Comparison of ENCODE assay signal across 23 cellular contexts in genomic region chr1:228337031-228337564, GRCh38.
DNase-seq lines count a peak whose midpoint lies in the region; ATAC-seq and TF ChIP-seq lines count a peak whose summit lies in the region.
"Had no signal": no experiment of that assay in that cellular context is flagged by ENCODE, and none has a peak within 500 bp of the region (broad histone marks: within the 10 kb centered on the region; RNA-seq: fewer than 3 reads in every experiment).

No MANE protein-coding gene starts in this region.

- H3K9me3 ChIP-seq in left ventricle myocardium inferior (replicated peaks) = no peaks in the 10 kb centered on the region
- H3K9me3 ChIP-seq in ovary = no peaks in the 10 kb centered on the region
- no peaks in the 10 kb centered on the region for H3K9me3 ChIP-seq in aorta (ENCODE audit: control insufficient read depth, low read length)
- no peaks in the 10 kb centered on the region for H3K9me3 ChIP-seq in OCI-LY7 (ENCODE audit: low read length)
- H3K9me3 ChIP-seq: BLaER1 treated with 17β-estradiol and CSF1 and Interleukin-3, amounts not matched to agents 10 nM and 100 nM had no signal

- TF ChIP-seq POLR2A in ovary (IDR thresholded peaks at IDR 0.05) = no peak

- H3K36me3 ChIP-seq in left ventricle myocardium inferior (peaks cover 92% of the 10 kb centered on the region), ovary (no peaks in the 10 kb centered on the region), aorta (ENCODE audit: control insufficient read depth in 1 of 2, insufficient read depth in 2 of 2, low read length in 1 of 2) (no peaks in the 10 kb centered on the region), OCI-LY7 (ENCODE audit: insufficient read depth, low read length) (no peaks in the 10 kb centered on the region)
- H3K36me3 ChIP-seq: WERI-Rb-1 had no signal

- no peak for TF ChIP-seq EP300 in ovary (IDR thresholded peaks at IDR 0.05)

- POLR2A ChIA-PET in activated naive CD8-positive, alpha-beta T cell treated with anti-CD3 and anti-CD28 coated beads, Interleukin-2, amount 10 ng/mL, durations not matched to agents 7 days and 5 days (lab: Charles Lee) = no interaction called here
- POLR2A ChIA-PET in OCI-LY7 (lab: Charles Lee) = no interaction called here

- H3K79me2 ChIP-seq in OCI-LY7 (ENCODE audit: insufficient read depth, low read depth, low read length) = no peaks in the 10 kb centered on the region

- no TSS peak for BruUV-seq in OCI-LY7 (replicated peaks; lab: Mats Ljungman, UMichigan)

- H3K36me3 Mint-ChIP-seq in activated naive CD8-positive, alpha-beta T cell treated with anti-CD3 and anti-CD28 coated beads, Interleukin-2, amount 10 ng/mL, durations not matched to agents 7 days and 5 days = no peaks in the 10 kb centered on the region
- no peaks in the 10 kb centered on the region for H3K36me3 Mint-ChIP-seq in activated naive CD8-positive, alpha-beta T cell treated with anti-CD3 and anti-CD28 coated beads for 36 hours
- H3K36me3 Mint-ChIP-seq: activated CD4-positive, alpha-beta memory T cell treated with anti-CD3 and anti-CD28 coated beads for 36 hours had no signal

- 89 to 92% (median 90%) methylated on average over 15 of the region's 15 CpGs for WGBS in ovary, 3 donors
- WGBS in aorta, 2 donors = 95 to 96% methylated on average over 15 of the region's 15 CpGs

- no peaks in the 10 kb centered on the region for H3K27me3 Mint-ChIP-seq in activated naive CD8-positive, alpha-beta T cell treated with anti-CD3 and anti-CD28 coated beads, Interleukin-2, amount 10 ng/mL, durations not matched to agents 7 days and 5 days
- no peaks in the 10 kb centered on the region for H3K27me3 Mint-ChIP-seq in activated naive CD8-positive, alpha-beta T cell treated with anti-CD3 and anti-CD28 coated beads for 36 hours
- H3K27me3 Mint-ChIP-seq: activated CD4-positive, alpha-beta memory T cell treated with anti-CD3 and anti-CD28 coated beads for 36 hours; activated naive CD4-positive, alpha-beta T cell treated with anti-CD3 and anti-CD28 coated beads, Interleukin-2, amount 50 U/mL, for 24 hours; effector memory CD8-positive, alpha-beta T cell; naive thymus-derived CD4-positive, alpha-beta T cell; progenitor cell of endocrine pancreas had no signal

- no peak overlapping the region for H3K4me3 Mint-ChIP-seq in activated naive CD8-positive, alpha-beta T cell treated with anti-CD3 and anti-CD28 coated beads, Interleukin-2, amount 10 ng/mL, durations not matched to agents 7 days and 5 days
- no peak overlapping the region for H3K4me3 Mint-ChIP-seq in activated naive CD8-positive, alpha-beta T cell treated with anti-CD3 and anti-CD28 coated beads for 36 hours
- H3K4me3 Mint-ChIP-seq: activated CD4-positive, alpha-beta memory T cell treated with anti-CD3 and anti-CD28 coated beads for 36 hours; activated naive CD4-positive, alpha-beta T cell treated with anti-CD3 and anti-CD28 coated beads, Interleukin-2, amount 50 U/mL, for 24 hours; effector memory CD8-positive, alpha-beta T cell; naive thymus-derived CD4-positive, alpha-beta T cell; T-helper 2 cell treated with Interferon-gamma antibody and Interleukin-4, amounts not matched to agents 5 μg/mL and 100 μg/mL, for 36 hours had no signal

- no peaks in the 10 kb centered on the region for H3K9me3 Mint-ChIP-seq in activated naive CD8-positive, alpha-beta T cell treated with anti-CD3 and anti-CD28 coated beads, Interleukin-2, amount 10 ng/mL, durations not matched to agents 7 days and 5 days
- H3K9me3 Mint-ChIP-seq in activated naive CD8-positive, alpha-beta T cell treated with anti-CD3 and anti-CD28 coated beads for 36 hours = no peaks in the 10 kb centered on the region
- H3K9me3 Mint-ChIP-seq: activated CD4-positive, alpha-beta memory T cell treated with anti-CD3 and anti-CD28 coated beads for 36 hours; activated naive CD4-positive, alpha-beta T cell treated with anti-CD3 and anti-CD28 coated beads, Interleukin-2, amount 50 U/mL, for 24 hours; effector memory CD8-positive, alpha-beta T cell; naive thymus-derived CD4-positive, alpha-beta T cell; T-helper 2 cell treated with Interferon-gamma antibody and Interleukin-4, amounts not matched to agents 5 μg/mL and 100 μg/mL, for 36 hours had no signal

- TF ChIP-seq CTCF in left ventricle myocardium inferior (IDR thresholded peaks at IDR 0.05; ENCODE audit: borderline replicate concordance) (no peak), ovary (IDR thresholded peaks at IDR 0.05) (no peak), OCI-LY7 (conservative IDR thresholded peaks at IDR 0.05; ENCODE audit: low read length) (no peak)

- no peak overlapping the region for H3K4me3 ChIP-seq in left ventricle myocardium inferior
- H3K4me3 ChIP-seq in ovary = no peak overlapping the region
- no peak overlapping the region for H3K4me3 ChIP-seq in aorta (ENCODE audit: low read length in 2 of 2)
- H3K4me3 ChIP-seq in OCI-LY7 (ENCODE audit: low read depth, low read length, poor library complexity, severe bottlenecking) = no peak overlapping the region
- H3K4me3 ChIP-seq: BLaER1 treated with 17β-estradiol and CSF1 and Interleukin-3, amounts not matched to agents 10 nM and 100 nM had no signal

- H3K27ac ChIP-seq in left ventricle myocardium inferior (replicated peaks) = no peak overlapping the region
- no peak overlapping the region for H3K27ac ChIP-seq in ovary
- H3K27ac ChIP-seq in aorta (ENCODE audit: low read depth in 1 of 2, low read length in 2 of 2) = no peak overlapping the region
- H3K27ac ChIP-seq in OCI-LY7 (ENCODE audit: low read depth, low read length, poor library complexity, severe bottlenecking) = no peak overlapping the region
- H3K27ac ChIP-seq: BLaER1 treated with 17β-estradiol and CSF1 and Interleukin-3, amounts not matched to agents 10 nM and 100 nM; KMS-11; WERI-Rb-1 had no signal

- no peak overlapping the region for H2AFZ ChIP-seq in OCI-LY7 (ENCODE audit: low read length)

- H3K4me1 ChIP-seq in left ventricle myocardium inferior (peaks cover 8% of the 10 kb centered on the region), ovary (ENCODE audit: insufficient read depth) (no peaks in the 10 kb centered on the region), aorta (ENCODE audit: control insufficient read depth in 1 of 2, insufficient read depth in 2 of 2, low read length in 2 of 2) (no peaks in the 10 kb centered on the region), OCI-LY7 (ENCODE audit: insufficient read depth, low read length, poor library complexity, severe bottlenecking) (no peaks in the 10 kb centered on the region)

- H4K20me1 ChIP-seq in OCI-LY7 (ENCODE audit: insufficient read depth, low read length) = no peaks in the 10 kb centered on the region

- H3K4me1 Mint-ChIP-seq in activated naive CD8-positive, alpha-beta T cell treated with anti-CD3 and anti-CD28 coated beads, Interleukin-2, amount 10 ng/mL, durations not matched to agents 7 days and 5 days = peaks cover 9% of the 10 kb centered on the region
- no peaks in the 10 kb centered on the region for H3K4me1 Mint-ChIP-seq in activated naive CD8-positive, alpha-beta T cell treated with anti-CD3 and anti-CD28 coated beads for 36 hours
- H3K4me1 Mint-ChIP-seq: activated naive CD4-positive, alpha-beta T cell treated with anti-CD3 and anti-CD28 coated beads, Interleukin-2, amount 50 U/mL, for 24 hours; naive thymus-derived CD4-positive, alpha-beta T cell had no signal

- DNase-seq in activated naive CD8-positive, alpha-beta T cell treated with anti-CD3 and anti-CD28 coated beads, Interleukin-2, amount 10 ng/mL, durations not matched to agents 7 days and 5 days = peak; percentile 21
- DNase-seq in activated naive CD8-positive, alpha-beta T cell treated with anti-CD3 and anti-CD28 coated beads for 36 hours = no peak
- DNase-seq in left ventricle myocardium inferior (peak; percentile 7), ovary (peak in 4 of 5 donors; percentile 6 to 28 (median 8)), aorta (peak; percentile 27 to 73), OCI-LY7 (ENCODE audit: low spot score) (no peak), inferior parietal cortex (ENCODE audit: extremely low spot score) (no peak), DMS53 treated with DMSO at 0.1 percent for 48 hours (lab: John Stamatoyannopoulos, UW; ENCODE audit: unreplicated experiment) (no peak)
- DNase-seq: activated CD4-positive, alpha-beta memory T cell treated with anti-CD3 and anti-CD28 coated beads for 36 hours; effector memory CD8-positive, alpha-beta T cell; naive thymus-derived CD4-positive, alpha-beta T cell; NCI-H146; NCI-H2171; NCI-H526; small intestine; stimulated activated CD4-positive, alpha-beta T cell treated with anti-CD3 and anti-CD28 coated beads, Interleukin-2, amount 100 ng/mL, for 48 hours; stimulated activated naive CD4-positive, alpha-beta T cell; WERI-Rb-1 had no signal

- ATAC-seq in activated naive CD8-positive, alpha-beta T cell treated with anti-CD3 and anti-CD28 coated beads, Interleukin-2, amount 10 ng/mL, durations not matched to agents 7 days and 5 days (ENCODE audit: low read depth) = no peak
- ATAC-seq in aorta (ENCODE audit: low FRiP score) = no peak
- ATAC-seq: effector memory CD8-positive, alpha-beta T cell; naive thymus-derived CD4-positive, alpha-beta T cell had no signal

- no peaks in the 10 kb centered on the region for H3K9me2 ChIP-seq in OCI-LY7 (ENCODE audit: insufficient read depth, low read length)

- CTCF ChIA-PET in OCI-LY7 (lab: Charles Lee; ENCODE audit: unreplicated experiment) = no interaction called here

- H3K27me3 ChIP-seq in left ventricle myocardium inferior (ENCODE audit: low read depth) (no peaks in the 10 kb centered on the region), ovary (no peaks in the 10 kb centered on the region), aorta (ENCODE audit: control insufficient read depth in 1 of 2, insufficient read depth in 2 of 2, low read length in 1 of 2) (no peaks in the 10 kb centered on the region)
- H3K27me3 ChIP-seq: BLaER1 treated with 17β-estradiol and CSF1 and Interleukin-3, amounts not matched to agents 10 nM and 100 nM had no signal

- H3K27ac Mint-ChIP-seq in activated naive CD8-positive, alpha-beta T cell treated with anti-CD3 and anti-CD28 coated beads, Interleukin-2, amount 10 ng/mL, durations not matched to agents 7 days and 5 days = no peak overlapping the region
- H3K27ac Mint-ChIP-seq in activated naive CD8-positive, alpha-beta T cell treated with anti-CD3 and anti-CD28 coated beads for 36 hours = no peak overlapping the region
- H3K27ac Mint-ChIP-seq: activated CD4-positive, alpha-beta memory T cell treated with anti-CD3 and anti-CD28 coated beads for 36 hours; activated naive CD4-positive, alpha-beta T cell treated with anti-CD3 and anti-CD28 coated beads, Interleukin-2, amount 50 U/mL, for 24 hours; effector memory CD8-positive, alpha-beta T cell; progenitor cell of endocrine pancreas; T-helper 2 cell treated with Interferon-gamma antibody and Interleukin-4, amounts not matched to agents 5 μg/mL and 100 μg/mL, for 36 hours had no signal

- intact Hi-C loops in left ventricle myocardium inferior (cut with micrococcal nuclease) = no loop called here
- intact Hi-C loops in ovary (cut with DNase I) = no loop called here
- intact Hi-C loops in aorta (cut with DNase I) = no loop called here
- intact Hi-C loops in OCI-LY7 (cut with micrococcal nuclease; ENCODE audit: unreplicated experiment) = no loop called here

- H3K4me2 ChIP-seq in OCI-LY7 (ENCODE audit: low read length) = no peak overlapping the region
- H3K4me2 ChIP-seq: BLaER1 treated with 17β-estradiol and CSF1 and Interleukin-3, amounts not matched to agents 10 nM and 100 nM; KMS-11 had no signal

Comparison
In these comparisons a context has a peak if more than half of its experiments do, and no peak if none do; other contexts are left out.
1. DNase-seq: peak in activated naive CD8-positive, alpha-beta T cell treated with anti-CD3 and anti-CD28 coated beads, Interleukin-2, amount 10 ng/mL, durations not matched to agents 7 days and 5 days (single experiment), left ventricle myocardium inferior (single experiment), ovary (4 of 5) and aorta (2 of 2); none in activated naive CD8-positive, alpha-beta T cell treated with anti-CD3 and anti-CD28 coated beads for 36 hours (single experiment), OCI-LY7 (single experiment), inferior parietal cortex (single experiment) and DMS53 treated with DMSO at 0.1 percent for 48 hours (single experiment).